ENCODE assay signal across 25 cellular contexts in the genomic region with DNA sequence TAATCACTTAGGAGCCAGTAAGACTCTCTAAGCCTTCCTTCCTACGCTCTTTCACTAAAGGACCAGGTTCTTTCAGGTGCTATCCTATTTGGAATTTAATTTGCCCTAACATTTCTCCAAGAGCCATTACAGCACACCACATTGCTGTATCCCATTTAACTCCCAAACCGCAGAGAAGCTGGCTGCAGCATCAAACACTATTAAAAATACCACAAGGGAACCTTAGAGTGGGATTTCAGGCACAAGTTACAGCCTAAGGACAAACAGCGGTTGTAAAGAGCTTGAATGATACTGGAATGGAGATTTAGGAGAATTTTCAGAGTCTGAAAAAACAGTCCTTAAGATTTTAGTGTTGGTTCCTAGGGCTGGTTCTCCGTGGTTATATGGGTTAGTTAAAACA.
DNase-seq lines count a peak whose midpoint lies in the region; ATAC-seq, FAIRE-seq and TF ChIP-seq lines count a peak whose summit lies in the region.
"Had no signal": no experiment of that assay in that cellular context is flagged by ENCODE, and none has a peak within 500 bp of the region (broad histone marks: within the 10 kb centered on the region; RNA-seq: fewer than 3 reads in every experiment).

No MANE protein-coding gene starts in this region.

- FAIRE-seq in A549 (lab: Jason Lieb, UNC): no peak
- FAIRE-seq: GM18507 had no signal

- POLR2A ChIA-PET in A549 (lab: Yijun Ruan, JAX): no interaction called here

- H3K9me3 ChIP-seq in A549: peaks cover 6% of the 10 kb centered on the region; the same call in 2 of the 3 replicates
- no peaks in the 10 kb centered on the region for H3K9me3 ChIP-seq in gastrocnemius medialis
- H3K9me3 ChIP-seq: BE2C, MG63 had no signal

- in situ Hi-C loops in gastrocnemius medialis (cut with MboI; ENCODE audit: low sequenced_read_pairs in 4 of 4): no loop called here
- in situ Hi-C loops in KBM-7 (cut with MboI; ENCODE audit: low pct_unique_long_range_greater_than_20kb, low sequenced_read_pairs): no loop called here

- WGBS in A549 (ENCODE audit: missing lambda C conversion rate): 90% methylated on average over 4 of the region's 4 CpGs

- H3K4me3 ChIP-seq in A549 (no peak overlapping the region), gastrocnemius medialis (no peak overlapping the region)
- H3K4me3 ChIP-seq: MG63, PC-9, SK-N-MC had no signal

- TF ChIP-seq POLR2A in A549 (IDR thresholded peaks at IDR 0.05; ENCODE audit: low read length) (no peak), gastrocnemius medialis (IDR thresholded peaks at IDR 0.05) (no peak)

- TF ChIP-seq RAD21 in A549 (conservative IDR thresholded peaks at IDR 0.05 in 1 of 2, IDR thresholded peaks at IDR 0.05 in 1 of 2): no peak

- no peak for TF ChIP-seq CTCF in A549 (IDR thresholded peaks at IDR 0.05)
- TF ChIP-seq CTCF in gastrocnemius medialis (IDR thresholded peaks at IDR 0.05 in 4 of 5, conservative IDR thresholded peaks at IDR 0.05 in 1 of 5): no peak

- intact Hi-C loops in gastrocnemius medialis (cut with DNase I; ENCODE audit: low total_unique reads): loop anchor here (5.0 kb wide), 1 partner anchor 112 kb away; no protein-coding TSS in a partner anchor

- H3K4me2 ChIP-seq in A549: peak overlapping the region; percentile 2; the same call in 1 of the 3 replicates
- H3K4me2 ChIP-seq: PC-9 had no signal

- no peak for DNase-seq in A549 (ENCODE audit: low read depth in 1 of 2, low spot score in 1 of 2)
- peak; percentile 60 for DNase-seq in DMS79 (lab: John Stamatoyannopoulos, UW)
- peak; percentile 63 for DNase-seq in RPMI7951 (ENCODE audit: low read depth)
- DNase-seq in gastrocnemius medialis: no peak
- no peak for DNase-seq in KBM-7
- DNase-seq in activated naive CD4-positive, alpha-beta T cell treated with anti-CD3 and anti-CD28 coated beads, Interleukin-2, amount 50 U/mL, for 16 hours: no peak
- DNase-seq: BE2C; CD4-positive, alpha-beta memory T cell; GDM1; H7; Kasumi-1; MG63; NCI-H1048; NCI-H1417 treated with DMSO at 0.1 percent for 48 hours; NCI-H1930; NCI-H226; NCI-H510A treated with DMSO at 0.1 percent for 48 hours; NCI-H748 treated with DMSO at 0.1 percent for 48 hours; PC-9; SHP77 treated with DMSO at 0.1 percent for 48 hours; SW 1271 had no signal

- H3K27me3 ChIP-seq in gastrocnemius medialis: no peaks in the 10 kb centered on the region
- H3K27me3 ChIP-seq: BE2C, MG63 had no signal

- CTCF ChIA-PET in A549 (lab: Yijun Ruan, JAX): interaction anchor here (0.9 kb wide), 1 partner anchor 13 kb away, joined by 3 read pairs; no protein-coding TSS in a partner anchor

- H3K4me1 ChIP-seq in A549 (peaks cover 73% of the 10 kb centered on the region), gastrocnemius medialis (peaks cover 31 to 58% of the 10 kb centered on the region in 2 donors)

- no peaks in the 10 kb centered on the region for H3K36me3 ChIP-seq in gastrocnemius medialis
- H3K36me3 ChIP-seq: BE2C, MG63 had no signal

- no peak for TF ChIP-seq EP300 in A549 (IDR thresholded peaks at IDR 0.05)

- ATAC-seq in A549 (no peak), gastrocnemius medialis (no peak), GM18861 (IDR thresholded peaks at IDR 0.05; ENCODE audit: unreplicated experiment) (no peak)

- peak overlapping the region in 1 of 2 experiments; percentile 75; a peak in 3 of 6 replicates for H3K27ac ChIP-seq in A549
- H3K27ac ChIP-seq in gastrocnemius medialis: peak overlapping the region; percentile 72 to 84 (median 81)
- H3K27ac ChIP-seq: PC-9, RWPE1, SK-N-MC had no signal

TF ChIP-seq in A549, 52 proteins besides CTCF, POLR2A, EP300 and RAD21:
- TF ChIP-seq RCOR1 (IDR thresholded peaks at IDR 0.05; ENCODE audit: low read depth, low read length): no peak
- no peak for TF ChIP-seq TP53 (CRISPR knock-in tag; IDR thresholded peaks at IDR 0.05)
- TF ChIP-seq BCL3 (IDR thresholded peaks at IDR 0.05): no peak
- TF ChIP-seq, protein P1, sequence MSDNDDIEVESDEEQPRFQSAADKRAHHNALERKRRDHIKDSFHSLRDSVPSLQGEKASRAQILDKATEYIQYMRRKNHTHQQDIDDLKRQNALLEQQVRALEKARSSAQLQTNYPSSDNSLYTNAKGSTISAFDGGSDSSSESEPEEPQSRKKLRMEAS (IDR thresholded peaks at IDR 0.05): no peak
- no peak for TF ChIP-seq RARB (CRISPR knock-in tag; IDR thresholded peaks at IDR 0.05)
- TF ChIP-seq ZSCAN20 (CRISPR knock-in tag; IDR thresholded peaks at IDR 0.05): no peak
- TF ChIP-seq MYC (IDR thresholded peaks at IDR 0.05; ENCODE audit: borderline replicate concordance, low read length): no peak
- no peak for TF ChIP-seq MAZ (IDR thresholded peaks at IDR 0.05; ENCODE audit: borderline replicate concordance, low read depth, low read length)
- TF ChIP-seq HOXB13 (CRISPR knock-in tag; IDR thresholded peaks at IDR 0.05; ENCODE audit: low read depth): no peak
- TF ChIP-seq EHMT2 (IDR thresholded peaks at IDR 0.05; ENCODE audit: low read depth): no peak
- TF ChIP-seq ZC3H11A (IDR thresholded peaks at IDR 0.05): no peak
- TF ChIP-seq KDM5A (IDR thresholded peaks at IDR 0.05): no peak
- no peak for TF ChIP-seq HOXA7 (CRISPR knock-in tag; IDR thresholded peaks at IDR 0.05)
- TF ChIP-seq, protein P2, sequence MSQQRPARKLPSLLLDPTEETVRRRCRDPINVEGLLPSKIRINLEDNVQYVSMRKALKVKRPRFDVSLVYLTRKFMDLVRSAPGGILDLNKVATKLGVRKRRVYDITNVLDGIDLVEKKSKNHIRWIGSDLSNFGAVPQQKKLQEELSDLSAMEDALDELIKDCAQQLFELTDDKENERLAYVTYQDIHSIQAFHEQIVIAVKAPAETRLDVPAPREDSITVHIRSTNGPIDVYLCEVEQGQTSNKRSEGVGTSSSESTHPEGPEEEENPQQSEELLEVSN (IDR thresholded peaks at IDR 0.05; ENCODE audit: borderline replicate concordance, low read depth): no peak
- TF ChIP-seq HMGXB4 (CRISPR knock-in tag; IDR thresholded peaks at IDR 0.05; ENCODE audit: borderline replicate concordance): no peak
- no peak for TF ChIP-seq PHF8 (IDR thresholded peaks at IDR 0.05; ENCODE audit: borderline replicate concordance, low read depth)

Comparison
In these comparisons a context has a peak if more than half of its experiments do, and no peak if none do; other contexts are left out.
1. DNase-seq: peak in DMS79 (single experiment) and RPMI7951 (single experiment); none in A549 (0 of 2), gastrocnemius medialis (0 of 2), KBM-7 (single experiment) and activated naive CD4-positive, alpha-beta T cell treated with anti-CD3 and anti-CD28 coated beads, Interleukin-2, amount 50 U/mL, for 16 hours (single experiment).